23 cellular contexts compared by ENCODE assay signal in genomic region chr13:49315036-49315565, GRCh38.
DNase-seq lines count a peak whose midpoint lies in the region; ATAC-seq, FAIRE-seq and TF ChIP-seq lines count a peak whose summit lies in the region.
"Had no signal": no experiment of that assay in that cellular context is flagged by ENCODE, and none has a peak within 500 bp of the region (broad histone marks: within the 10 kb centered on the region; RNA-seq: fewer than 3 reads in every experiment).

No MANE protein-coding gene starts in this region.

- WGBS in psoas muscle, 3 donors = 85 to 90% (median 89%) methylated on average over 3 of the region's 3 CpGs

- no peak for FAIRE-seq in astrocyte (lab: Jason Lieb, UNC)
- FAIRE-seq: TTC549 had no signal

- H3K9ac ChIP-seq in astrocyte (ENCODE audit: low read length) = peak overlapping the region; percentile 73

- H3K4me1 ChIP-seq in astrocyte (ENCODE audit: insufficient read depth, low read length) (peaks cover 17% of the 10 kb centered on the region), tibial artery (peaks cover 0 to 48% (median 25%) of the 10 kb centered on the region in 4 donors), psoas muscle (no peaks in the 10 kb centered on the region)

- H3K27ac Mint-ChIP-seq in astrocyte (ENCODE audit: unreplicated experiment) = peak overlapping the region; percentile 4
- H3K27ac Mint-ChIP-seq: activated CD4-positive, alpha-beta T cell treated with anti-CD3 and anti-CD28 coated beads, Interleukin-2, amount 10 ng/mL, durations not matched to agents 24 days and 14 days; activated T-helper 17 cell treated with anti-CD3 and anti-CD28 coated beads, Interleukin-2, amount 50 U/mL, for 72 hours; B cell; stimulated activated naive CD8-positive, alpha-beta T cell treated with anti-CD3 and anti-CD28 coated beads, Interleukin-15, amount 100 ng/mL, for 72 hours had no signal

- DNase-seq in HT1080 (ENCODE audit: low read depth) = peak; percentile 17
- DNase-seq in astrocyte (ENCODE audit: low read depth) = peak; percentile 32
- DNase-seq in iris pigment epithelial cell (ENCODE audit: low read depth) = peak; percentile 41
- DNase-seq in tibial artery = no peak
- no peak for DNase-seq in activated CD4-positive, alpha-beta T cell treated with anti-CD3 and anti-CD28 coated beads for 48 hours
- DNase-seq in omental fat pad (ENCODE audit: low spot score) = no peak
- DNase-seq in psoas muscle = no peak
- DNase-seq in hepatic stellate cell (ENCODE audit: low spot score) = no peak
- DNase-seq: activated CD4-positive, alpha-beta T cell treated with anti-CD3 and anti-CD28 coated beads, Interleukin-2, amount 10 ng/mL, durations not matched to agents 24 days and 14 days; amygdala; heart left ventricle; MV-4-11; NCI-H1694 treated with DMSO at 0.1 percent for 48 hours; NCI-H69; Right ventricle myocardium superior; stimulated activated CD4-positive, alpha-beta T cell treated with anti-CD3 and anti-CD28 coated beads, Interleukin-4, amount 100 ng/mL, for 4 hours; stimulated activated naive CD8-positive, alpha-beta T cell treated with anti-CD3 and anti-CD28 coated beads, Interleukin-15, amount 100 ng/mL, for 72 hours had no signal

- H3K79me2 ChIP-seq in astrocyte (ENCODE audit: insufficient read depth, low read length) = no peaks in the 10 kb centered on the region

- intact Hi-C loops in tibial artery (cut with DNase I; ENCODE audit: low total_unique reads) = loop anchor here (10.0 kb wide), 1 partner anchor 50 kb away; no protein-coding TSS in a partner anchor
- intact Hi-C loops in psoas muscle (cut with DNase I) = no loop called here

- ATAC-seq in omental fat pad (ENCODE audit: low FRiP score) = no peak
- no peak for ATAC-seq in psoas muscle
- ATAC-seq: stimulated activated naive CD8-positive, alpha-beta T cell treated with anti-CD3 and anti-CD28 coated beads, Interleukin-15, amount 100 ng/mL, for 72 hours had no signal

- H3K4me1 Mint-ChIP-seq in astrocyte (ENCODE audit: low read depth, unreplicated experiment) = peaks cover 26% of the 10 kb centered on the region
- H3K4me1 Mint-ChIP-seq: activated T-helper 17 cell treated with anti-CD3 and anti-CD28 coated beads, Interleukin-2, amount 50 U/mL, for 72 hours had no signal

- no peak overlapping the region for H2AFZ ChIP-seq in astrocyte (ENCODE audit: low read depth, low read length)

- H3K27me3 Mint-ChIP-seq in astrocyte (ENCODE audit: low read depth, unreplicated experiment) = no peaks in the 10 kb centered on the region
- H3K27me3 Mint-ChIP-seq: activated CD4-positive, alpha-beta T cell treated with anti-CD3 and anti-CD28 coated beads, Interleukin-2, amount 10 ng/mL, durations not matched to agents 24 days and 14 days; activated T-helper 17 cell treated with anti-CD3 and anti-CD28 coated beads, Interleukin-2, amount 50 U/mL, for 72 hours; B cell; central memory CD8-positive, alpha-beta T cell; IgD-negative memory B cell; stimulated activated naive CD8-positive, alpha-beta T cell treated with anti-CD3 and anti-CD28 coated beads, Interleukin-15, amount 100 ng/mL, for 72 hours had no signal

- H3K36me3 ChIP-seq in astrocyte (ENCODE audit: insufficient read depth, low read length) (no peaks in the 10 kb centered on the region), tibial artery (peaks cover 9 to 13% (median 11%) of the 10 kb centered on the region in 3 donors), psoas muscle (ENCODE audit: insufficient read depth in 1 of 2, low read depth in 1 of 2) (no peaks in the 10 kb centered on the region)

- no peaks in the 10 kb centered on the region for H4K20me1 ChIP-seq in astrocyte (ENCODE audit: insufficient read depth, low read length)

- H3K4me3 ChIP-seq in astrocyte (ENCODE audit: insufficient read depth, low read depth, low read length) (no peak overlapping the region), tibial artery (no peak overlapping the region), psoas muscle (no peak overlapping the region)
- H3K4me3 ChIP-seq: heart left ventricle had no signal

- H3K27ac ChIP-seq in astrocyte (ENCODE audit: low read depth, low read length) (peak overlapping the region; percentile 96), tibial artery (peak overlapping the region; percentile 83 to 84), psoas muscle (no peak overlapping the region)
- H3K27ac ChIP-seq: HL-60 had no signal

- H3K9me3 ChIP-seq in astrocyte (ENCODE audit: insufficient read depth, low read depth, low read length) (no peaks in the 10 kb centered on the region), tibial artery (no peaks in the 10 kb centered on the region), psoas muscle (no peaks in the 10 kb centered on the region)
- H3K9me3 ChIP-seq: heart left ventricle had no signal

- H3K9me3 Mint-ChIP-seq in astrocyte (ENCODE audit: unreplicated experiment) = peaks cover 1% of the 10 kb centered on the region
- H3K9me3 Mint-ChIP-seq: activated CD4-positive, alpha-beta T cell treated with anti-CD3 and anti-CD28 coated beads, Interleukin-2, amount 10 ng/mL, durations not matched to agents 24 days and 14 days; activated T-helper 17 cell treated with anti-CD3 and anti-CD28 coated beads, Interleukin-2, amount 50 U/mL, for 72 hours; central memory CD8-positive, alpha-beta T cell; IgD-negative memory B cell; stimulated activated naive CD8-positive, alpha-beta T cell treated with anti-CD3 and anti-CD28 coated beads, Interleukin-15, amount 100 ng/mL, for 72 hours had no signal

- H3K27me3 ChIP-seq in astrocyte (ENCODE audit: insufficient read depth, low read length) (no peaks in the 10 kb centered on the region), tibial artery (no peaks in the 10 kb centered on the region), psoas muscle (ENCODE audit: insufficient read depth in 3 of 3, low read length in 2 of 3) (no peaks in the 10 kb centered on the region)
- H3K27me3 ChIP-seq: heart left ventricle had no signal

- TF ChIP-seq CTCF in astrocyte (IDR thresholded peaks at IDR 0.05; ENCODE audit: insufficient read depth, low read depth, low read length) (no peak), tibial artery (IDR thresholded peaks at IDR 0.05) (no peak), omental fat pad (IDR thresholded peaks at IDR 0.05) (no peak), psoas muscle (IDR thresholded peaks at IDR 0.05) (no peak)

- peaks cover 6% of the 10 kb centered on the region for H3K36me3 Mint-ChIP-seq in astrocyte (ENCODE audit: low read depth, unreplicated experiment)

- H3K4me3 Mint-ChIP-seq in astrocyte (ENCODE audit: unreplicated experiment) = no peak overlapping the region
- H3K4me3 Mint-ChIP-seq: activated CD4-positive, alpha-beta T cell treated with anti-CD3 and anti-CD28 coated beads, Interleukin-2, amount 10 ng/mL, durations not matched to agents 24 days and 14 days; activated T-helper 17 cell treated with anti-CD3 and anti-CD28 coated beads, Interleukin-2, amount 50 U/mL, for 72 hours; B cell; central memory CD8-positive, alpha-beta T cell; stimulated activated naive CD8-positive, alpha-beta T cell treated with anti-CD3 and anti-CD28 coated beads, Interleukin-15, amount 100 ng/mL, for 72 hours had no signal

- H3K4me2 ChIP-seq in astrocyte (ENCODE audit: low read length) = peak overlapping the region; percentile 62

Comparison
In these comparisons a context has a peak if more than half of its experiments do, and no peak if none do; other contexts are left out.
1. DNase-seq: peak in HT1080 (single experiment), astrocyte (single experiment) and iris pigment epithelial cell (single experiment); none in tibial artery (0 of 2), activated CD4-positive, alpha-beta T cell treated with anti-CD3 and anti-CD28 coated beads for 48 hours (single experiment), omental fat pad (single experiment), psoas muscle (0 of 2) and hepatic stellate cell (single experiment).